ENCODE assay signal across 1 cellular context in genomic region chr15:96331141-96331941, GRCh38.
TF ChIP-seq lines count a peak whose summit lies in the region.

No MANE protein-coding gene starts in this region.

TF ChIP-seq in GM12878, 131 proteins besides CTCF, POLR2A, EP300 and RAD21 (continued from another document):
- TF ChIP-seq NKRF (conservative IDR thresholded peaks at IDR 0.05) = 0 out of 2 replicates have a peak, but pooled peaks have one; percentile 50
- TF ChIP-seq CREB1 (IDR thresholded peaks at IDR 0.05; ENCODE audit: low read depth) = no peak
- TF ChIP-seq LARP7 (IDR thresholded peaks at IDR 0.05) = peak; percentile 52; the same call in 1 of the 2 replicates
- peak; percentile 34; the same call in 1 of the 2 replicates for TF ChIP-seq NR2C1 (IDR thresholded peaks at IDR 0.05)
